In genomic region chr2:111463956-111464355, GRCh38 we compare ENCODE assay signal across 8 cellular contexts.
DNase-seq lines count a peak whose midpoint lies in the region; ATAC-seq, FAIRE-seq and TF ChIP-seq lines count a peak whose summit lies in the region.
"Not testable (repeated sequence)": the region's sequence is repeated elsewhere in the genome, so short reads cannot be mapped to it uniquely, and the experiment has no call there.

No MANE protein-coding gene starts in this region.

- not testable (repeated sequence) for H3K4me3 Mint-ChIP-seq in T-cell

- H3K4me2 ChIP-seq in K562 (ENCODE audit: insufficient read depth, low read length), result not testable (repeated sequence)

- CTCF ChIA-PET in T-cell (lab: Charles Lee); K562 (lab: Yijun Ruan, JAX; ENCODE audit: low intra/inter-chr PET ratio): not testable (repeated sequence)

- no CpG with 5 or more reads among the region's 10 CpGs for WGBS in K562 (ENCODE audit: insufficient coverage, low coverage, missing lambda C conversion rate)

- TF ChIP-seq POLR2A in K562 (conservative IDR thresholded peaks at IDR 0.05), result not testable (repeated sequence)

- H4K20me1 ChIP-seq in K562 (replicated peaks; ENCODE audit: control insufficient read depth, insufficient read depth, low read length), result not testable (repeated sequence)

- TF ChIP-seq CTCF in K562 (IDR thresholded peaks at IDR 0.05 in 2 of 3, conservative IDR thresholded peaks at IDR 0.05 in 1 of 3; ENCODE audit: insufficient read depth in 2 of 3, low read depth in 1 of 3, low read length in 3 of 3); lower lobe of right lung (IDR thresholded peaks at IDR 0.05); tibial artery (IDR thresholded peaks at IDR 0.05): not testable (repeated sequence)

- not testable (repeated sequence) for TF ChIP-seq RAD21 in K562 (CRISPR knock-in tag; conservative IDR thresholded peaks at IDR 0.05 in 1 of 2, IDR thresholded peaks at IDR 0.05 in 1 of 2)

- H3K9me3 Mint-ChIP-seq in T-cell, result not testable (repeated sequence)

- FAIRE-seq in GM18507 (lab: Jason Lieb, UNC) (peak; percentile 71), K562 (lab: Jason Lieb, UNC) (peak; percentile 44)

- not testable (repeated sequence) for H3K36me3 ChIP-seq in K562 (ENCODE audit: control insufficient read depth, insufficient read depth, low read length); lower lobe of right lung; tibial artery

- H3K9ac ChIP-seq in K562 (ENCODE audit: insufficient read depth in 1 of 2, low read depth in 2 of 2, low read length in 2 of 2), result not testable (repeated sequence)

- not testable (repeated sequence) for H3K27ac Mint-ChIP-seq in T-cell

- intact Hi-C loops in K562 (cut with micrococcal nuclease); lower lobe of right lung (cut with DNase I); tibial artery (cut with DNase I; ENCODE audit: low total_unique reads): not testable (repeated sequence)

- in situ Hi-C loops in K562 (cut with MboI), result not testable (repeated sequence)

- DNase-seq in GM18507 (ENCODE audit: extremely low spot score, insufficient read length, low read depth); K562 (ENCODE audit: extremely low read depth in 1 of 4, low spot score in 3 of 4); lower lobe of right lung; tibial artery: not testable (repeated sequence)
- peak in 14 of 34 experiments; percentile 4 to 43 (median 26) for DNase-seq in T-cell

- BruUV-seq in K562 (replicated peaks; lab: Mats Ljungman, UMichigan), result TSS peak; percentile 4

- POLR2A ChIA-PET in T-cell (lab: Charles Lee); K562 (lab: Yijun Ruan, JAX): not testable (repeated sequence)

- H3K27me3 ChIP-seq in K562 (ENCODE audit: control insufficient read depth in 2 of 2, insufficient read depth in 2 of 2, low read length in 2 of 2); lower lobe of right lung (ENCODE audit: low read depth); tibial artery: not testable (repeated sequence)

- H3K4me3 ChIP-seq in K562, lower lobe of right lung: not testable (repeated sequence)
- H3K4me3 ChIP-seq in tibial artery, result peak overlapping the region; percentile 23 to 24

- H3K4me1 Mint-ChIP-seq in T-cell, result peaks cover 0 to 11% (median 1%) of the 10 kb centered on the region in 3 donors

- not testable (repeated sequence) for H2AFZ ChIP-seq in K562 (ENCODE audit: low read depth, low read length)

- H3K9me3 ChIP-seq in K562 (replicated peaks; ENCODE audit: control insufficient read depth, insufficient read depth, low read depth, low read length); lower lobe of right lung; tibial artery: not testable (repeated sequence)

- H3K4me1 ChIP-seq in K562 (replicated peaks in 1 of 2; ENCODE audit: control insufficient read depth in 2 of 2, insufficient read depth in 2 of 2, low read length in 2 of 2); lower lobe of right lung: not testable (repeated sequence)
- peaks cover 0 to 13% (median 3%) of the 10 kb centered on the region in 4 donors for H3K4me1 ChIP-seq in tibial artery

- ATAC-seq in GM19468 (IDR thresholded peaks at IDR 0.05; ENCODE audit: extremely low read depth, unreplicated experiment), result peak; percentile 82
- peak; percentile 96 for ATAC-seq in HG02798 (IDR thresholded peaks at IDR 0.05; ENCODE audit: poor library complexity, unreplicated experiment)
- peak; percentile 98 for ATAC-seq in HG03432 (IDR thresholded peaks at IDR 0.05; ENCODE audit: unreplicated experiment)
- ATAC-seq in T-cell (replicated peaks in 1 of 4), result peak; percentile 86 to 93 (median 86)
- ATAC-seq in K562, result peak; percentile 75
- peak; percentile 92 for ATAC-seq in lower lobe of right lung

- peaks cover 66% of the 10 kb centered on the region for H3K79me2 ChIP-seq in K562 (ENCODE audit: control insufficient read depth, insufficient read depth, low read length)

- H3K27ac ChIP-seq in K562 (ENCODE audit: extremely low read depth, low read depth, low read length); lower lobe of right lung: not testable (repeated sequence)
- H3K27ac ChIP-seq in tibial artery, result peak overlapping the region; percentile 51 to 61

- H3K27me3 Mint-ChIP-seq in T-cell, result not testable (repeated sequence)

- TF ChIP-seq EP300 in K562 (IDR thresholded peaks at IDR 0.05; ENCODE audit: low read length), result not testable (repeated sequence)

- H3K36me3 Mint-ChIP-seq in T-cell, result not testable (repeated sequence)

- not testable (repeated sequence) for H3K9me1 ChIP-seq in K562 (ENCODE audit: control insufficient read depth, insufficient read depth, low read length)
